In the genomic region with DNA sequence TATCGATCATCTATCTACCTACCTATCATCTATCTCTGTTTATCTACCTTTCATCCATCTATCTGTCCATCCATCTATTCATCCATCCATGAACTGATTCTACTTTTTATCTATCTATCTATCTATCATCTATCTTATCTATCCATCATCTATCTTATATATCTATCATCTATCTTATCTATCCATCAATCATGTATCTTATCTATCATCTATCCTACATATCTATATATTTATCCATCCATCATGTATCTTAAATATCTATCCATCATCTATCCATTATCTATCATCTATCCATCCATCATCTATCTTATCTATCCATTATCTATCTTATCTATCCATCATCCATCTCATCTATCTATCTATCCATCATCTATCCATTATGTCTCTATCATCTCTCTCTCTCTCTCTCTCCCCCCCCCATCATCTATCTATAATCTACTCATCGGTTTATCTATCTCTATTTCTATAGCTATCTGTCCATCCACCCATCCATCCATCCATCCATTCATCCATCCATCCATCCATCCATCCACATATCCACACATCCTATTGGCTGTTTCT, we compare ENCODE assay signal across 31 cellular contexts.
"Had no signal": no experiment of that assay in that cellular context is flagged by ENCODE, and none has a peak within 500 bp of the region (broad histone marks: within the 10 kb centered on the region; RNA-seq: fewer than 3 reads in every experiment).

No MANE protein-coding gene starts in this region.

- H3K27ac Mint-ChIP-seq: activated B cell treated with CpG ODN at 0.5 μM for 24 hours; activated CD8-positive, alpha-beta T cell treated with anti-CD3 and anti-CD28 coated beads for 36 hours; activated naive CD4-positive, alpha-beta T cell treated with anti-CD3 and anti-CD28 coated beads, Interleukin-2, amount 10 ng/mL, durations not matched to agents 7 days and 5 days; activated naive CD4-positive, alpha-beta T cell treated with anti-CD3 and anti-CD28 coated beads, Interleukin-2, amount 50 U/mL, for 72 hours; activated naive CD8-positive, alpha-beta T cell treated with anti-CD3 and anti-CD28 coated beads, Interleukin-2, amount 10 ng/mL, durations not matched to agents 7 days and 5 days; brain; dendritic cell treated with granulocyte-macrophage colony-stimulating factor and Interleukin-4, amounts not matched to agents 40 ng/mL and 50 ng/mL, for 4 days; endodermal cell; T-cell; T-helper 1 cell treated with Interleukin-12 subunit alpha and Interleukin-12 subunit beta and Interleukin-4 antibody, amounts not matched to agents 30 μg/mL and 1 μg/mL, for 36 hours had no signal

- H3K36me3 ChIP-seq: breast epithelium, cardiac muscle cell, gastrocnemius medialis, WERI-Rb-1 had no signal

- DNase-seq: activated B cell treated with CpG ODN at 0.5 μM for 24 hours; activated CD4-positive, alpha-beta T cell treated with anti-CD3 and anti-CD28 coated beads for 48 hours; activated CD4-positive, alpha-beta T cell treated with anti-CD3 and anti-CD28 coated beads, Interleukin-2, amount 50 U/mL, for 1 hour; activated CD4-positive, alpha-beta T cell treated with anti-CD3 and anti-CD28 coated beads, Interleukin-2, amount 50 U/mL, for 48 hours; activated CD8-positive, alpha-beta memory T cell treated with anti-CD3 and anti-CD28 coated beads for 24 hours; activated CD8-positive, alpha-beta T cell treated with anti-CD3 and anti-CD28 coated beads for 36 hours; activated gamma-delta T cell; activated naive CD4-positive, alpha-beta T cell; activated naive CD4-positive, alpha-beta T cell treated with anti-CD3 and anti-CD28 coated beads, Interleukin-2, amount 10 ng/mL, durations not matched to agents 7 days and 5 days; activated naive CD8-positive, alpha-beta T cell treated with anti-CD3 and anti-CD28 coated beads, Interleukin-2, amount 10 ng/mL, durations not matched to agents 7 days and 5 days; activated T-cell treated with anti-CD3 and anti-CD28 coated beads, Interleukin-2, amount 50 U/mL, for 48 hours; dorsolateral prefrontal cortex; effector memory CD4-positive, alpha-beta T cell; endodermal cell; foreskin keratinocyte; gastrocnemius medialis; SW 1271; T-cell; T1000; WERI-Rb-1 had no signal

- H3K36me3 Mint-ChIP-seq: activated naive CD4-positive, alpha-beta T cell treated with anti-CD3 and anti-CD28 coated beads, Interleukin-2, amount 10 ng/mL, durations not matched to agents 7 days and 5 days had no signal

- H3K4me1 ChIP-seq: ascending aorta, breast epithelium, esophagus muscularis mucosa, foreskin keratinocyte, gastrocnemius medialis had no signal

- H3K9me3 Mint-ChIP-seq: activated CD8-positive, alpha-beta T cell treated with anti-CD3 and anti-CD28 coated beads for 36 hours; activated naive CD8-positive, alpha-beta T cell treated with anti-CD3 and anti-CD28 coated beads, Interleukin-2, amount 10 ng/mL, durations not matched to agents 7 days and 5 days; T-helper 1 cell treated with Interleukin-12 subunit alpha and Interleukin-12 subunit beta and Interleukin-4 antibody, amounts not matched to agents 30 μg/mL and 1 μg/mL, for 36 hours had no signal

- ATAC-seq: activated CD4-positive, CD25-positive, alpha-beta regulatory T cell treated with anti-CD3 and anti-CD28 coated beads, Interleukin-2, amount 50 U/mL, for 24 hours; activated CD8-positive, alpha-beta T cell treated with anti-CD3 and anti-CD28 coated beads for 36 hours; activated naive CD4-positive, alpha-beta T cell treated with anti-CD3 and anti-CD28 coated beads, Interleukin-2, amount 50 U/mL, for 72 hours; foreskin keratinocyte; gastrocnemius medialis; T-cell had no signal

- H3K9me3 ChIP-seq: gastrocnemius medialis had no signal

- H3K4me1 Mint-ChIP-seq: activated B cell treated with CpG ODN at 0.5 μM for 24 hours; activated naive CD4-positive, alpha-beta T cell treated with anti-CD3 and anti-CD28 coated beads, Interleukin-2, amount 10 ng/mL, durations not matched to agents 7 days and 5 days; activated naive CD8-positive, alpha-beta T cell treated with anti-CD3 and anti-CD28 coated beads, Interleukin-2, amount 10 ng/mL, durations not matched to agents 7 days and 5 days; brain; central memory CD8-positive, alpha-beta T cell; T-cell had no signal

- H3K27me3 ChIP-seq: ascending aorta, breast epithelium, cardiac muscle cell, esophagus muscularis mucosa, foreskin keratinocyte, gastrocnemius medialis had no signal

- H3K27ac ChIP-seq: ascending aorta, breast epithelium, cardiac muscle cell, coronary artery, dorsolateral prefrontal cortex, esophagus muscularis mucosa, foreskin keratinocyte, gastrocnemius medialis, WERI-Rb-1 had no signal

- H3K27me3 Mint-ChIP-seq: activated B cell treated with CpG ODN at 0.5 μM for 24 hours; activated CD8-positive, alpha-beta T cell treated with anti-CD3 and anti-CD28 coated beads for 36 hours; activated naive CD4-positive, alpha-beta T cell treated with anti-CD3 and anti-CD28 coated beads, Interleukin-2, amount 10 ng/mL, durations not matched to agents 7 days and 5 days; central memory CD8-positive, alpha-beta T cell; dendritic cell treated with granulocyte-macrophage colony-stimulating factor and Interleukin-4, amounts not matched to agents 40 ng/mL and 50 ng/mL, for 4 days had no signal

- H3K4me3 ChIP-seq: ascending aorta, breast epithelium, cardiac muscle cell, coronary artery, dorsolateral prefrontal cortex, esophagus muscularis mucosa, gastrocnemius medialis had no signal

- H3K4me3 Mint-ChIP-seq: activated B cell treated with CpG ODN at 0.5 μM for 24 hours; activated CD8-positive, alpha-beta T cell treated with anti-CD3 and anti-CD28 coated beads for 36 hours; activated naive CD4-positive, alpha-beta T cell treated with anti-CD3 and anti-CD28 coated beads, Interleukin-2, amount 10 ng/mL, durations not matched to agents 7 days and 5 days; activated naive CD8-positive, alpha-beta T cell treated with anti-CD3 and anti-CD28 coated beads, Interleukin-2, amount 10 ng/mL, durations not matched to agents 7 days and 5 days; brain; central memory CD8-positive, alpha-beta T cell; dendritic cell treated with granulocyte-macrophage colony-stimulating factor and Interleukin-4, amounts not matched to agents 40 ng/mL and 50 ng/mL, for 4 days; endodermal cell; T-cell; T-helper 1 cell treated with Interleukin-12 subunit alpha and Interleukin-12 subunit beta and Interleukin-4 antibody, amounts not matched to agents 30 μg/mL and 1 μg/mL, for 36 hours had no signal
